15 cellular contexts compared by ENCODE assay signal in the genomic region with DNA sequence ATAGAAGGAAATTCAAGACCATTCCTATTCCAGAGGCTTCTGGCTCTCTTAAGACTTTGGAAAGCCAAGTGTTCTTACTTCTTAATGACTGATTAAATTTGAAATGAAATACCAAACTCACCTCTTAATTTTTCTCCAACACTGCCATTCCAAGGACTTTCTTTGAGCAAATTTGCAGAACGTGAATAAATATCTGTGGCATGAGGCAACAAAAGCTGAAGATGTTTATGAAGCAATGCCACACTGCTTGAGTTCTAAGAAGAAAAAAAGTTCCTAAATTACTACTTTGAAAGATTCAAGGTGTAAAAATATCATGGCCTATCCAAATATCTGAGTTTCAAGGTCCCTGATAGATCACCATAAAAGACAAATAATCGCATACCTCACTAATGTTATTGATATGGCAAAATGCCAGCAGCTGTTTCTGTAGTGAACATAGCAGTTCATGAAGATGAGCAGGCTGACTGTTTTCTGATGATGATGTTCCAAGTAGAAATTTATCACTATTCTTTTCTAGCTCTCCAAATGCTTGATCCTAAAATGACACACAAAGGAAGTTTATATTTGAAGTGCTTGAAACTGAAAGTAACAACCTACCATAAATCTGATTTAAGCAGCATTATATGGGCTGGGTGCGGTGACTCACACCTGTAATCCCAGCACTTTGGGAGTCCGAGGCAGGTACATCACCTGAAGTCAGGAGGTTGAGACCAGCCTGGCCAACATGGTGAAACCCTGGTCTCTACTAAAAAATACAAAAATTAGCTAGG.
DNase-seq lines count a peak whose midpoint lies in the region; ATAC-seq and TF ChIP-seq lines count a peak whose summit lies in the region.
"Had no signal": no experiment of that assay in that cellular context is flagged by ENCODE, and none has a peak within 500 bp of the region (broad histone marks: within the 10 kb centered on the region; RNA-seq: fewer than 3 reads in every experiment).

No MANE protein-coding gene starts in this region.

- H3K27me3 Mint-ChIP-seq in activated CD4-positive, alpha-beta T cell treated with anti-CD3 and anti-CD28 coated beads for 36 hours = no peaks in the 10 kb centered on the region
- no peaks in the 10 kb centered on the region for H3K27me3 Mint-ChIP-seq in activated CD4-positive, alpha-beta T cell treated with anti-CD3 and anti-CD28 coated beads, Interleukin-2, amount 10 ng/mL, durations not matched to agents 7 days and 5 days
- H3K27me3 Mint-ChIP-seq: activated CD8-positive, alpha-beta memory T cell treated with anti-CD3 and anti-CD28 coated beads, Interleukin-2, amount 10 ng/mL, durations not matched to agents 7 days and 5 days had no signal

- H3K9me3 Mint-ChIP-seq in activated CD4-positive, alpha-beta T cell treated with anti-CD3 and anti-CD28 coated beads for 36 hours (ENCODE audit: low read depth) = no peaks in the 10 kb centered on the region
- no peaks in the 10 kb centered on the region for H3K9me3 Mint-ChIP-seq in activated CD4-positive, alpha-beta T cell treated with anti-CD3 and anti-CD28 coated beads, Interleukin-2, amount 10 ng/mL, durations not matched to agents 7 days and 5 days

- peak; percentile 85 for ATAC-seq in activated CD4-positive, alpha-beta T cell treated with anti-CD3 and anti-CD28 coated beads for 36 hours
- ATAC-seq in HG02759 (IDR thresholded peaks at IDR 0.05; ENCODE audit: unreplicated experiment) = no peak
- ATAC-seq: activated CD8-positive, alpha-beta memory T cell treated with anti-CD3 and anti-CD28 coated beads, Interleukin-2, amount 10 ng/mL, durations not matched to agents 7 days and 5 days had no signal

- H3K4me3 ChIP-seq in choroid plexus epithelial cell (ENCODE audit: low read depth, low read length) = no peak overlapping the region
- H3K4me3 ChIP-seq: SJSA1 had no signal

- intact Hi-C loops in activated CD4-positive, alpha-beta T cell treated with anti-CD3 and anti-CD28 coated beads for 36 hours (cut with DNase I, micrococcal nuclease) = loop anchor here in 1 of 2 experiments (10.0 kb wide), 1 partner anchor 264 kb away; no protein-coding TSS in a partner anchor

- TF ChIP-seq CTCF in choroid plexus epithelial cell (conservative IDR thresholded peaks at IDR 0.05; ENCODE audit: low read depth, low read length) = no peak

- DNase-seq in activated CD4-positive, alpha-beta T cell treated with anti-CD3 and anti-CD28 coated beads for 36 hours = peak; percentile 60
- DNase-seq in activated CD4-positive, alpha-beta T cell treated with anti-CD3 and anti-CD28 coated beads for 1 hour = no peak
- DNase-seq in activated CD4-positive, alpha-beta T cell treated with anti-CD3 and anti-CD28 coated beads, Interleukin-2, amount 10 ng/mL, durations not matched to agents 7 days and 5 days = no peak
- DNase-seq in choroid plexus epithelial cell (ENCODE audit: low read depth) (peak; percentile 36), NCI-H1436 (lab: John Stamatoyannopoulos, UW) (no peak), NCI-H2227 (lab: John Stamatoyannopoulos, UW; ENCODE audit: unreplicated experiment) (no peak)
- peak; percentile 28 for DNase-seq in stimulated activated CD4-positive, alpha-beta T cell treated with anti-CD3 and anti-CD28 coated beads, Interleukin-4, amount 100 ng/mL, for 24 hours
- DNase-seq: activated CD8-positive, alpha-beta memory T cell treated with anti-CD3 and anti-CD28 coated beads, Interleukin-2, amount 10 ng/mL, durations not matched to agents 7 days and 5 days; aorta; head of caudate nucleus; islet precursor cell; NCI-H1105 treated with DMSO at 0.1 percent for 48 hours; NCI-H345 had no signal

- no peak overlapping the region for H3K4me3 Mint-ChIP-seq in activated CD4-positive, alpha-beta T cell treated with anti-CD3 and anti-CD28 coated beads for 36 hours
- H3K4me3 Mint-ChIP-seq in activated CD4-positive, alpha-beta T cell treated with anti-CD3 and anti-CD28 coated beads, Interleukin-2, amount 10 ng/mL, durations not matched to agents 7 days and 5 days = no peak overlapping the region
- H3K4me3 Mint-ChIP-seq: activated CD8-positive, alpha-beta memory T cell treated with anti-CD3 and anti-CD28 coated beads, Interleukin-2, amount 10 ng/mL, durations not matched to agents 7 days and 5 days had no signal

- H3K4me1 Mint-ChIP-seq in activated CD4-positive, alpha-beta T cell treated with anti-CD3 and anti-CD28 coated beads for 36 hours = peaks cover 20% of the 10 kb centered on the region
- H3K4me1 Mint-ChIP-seq in activated CD4-positive, alpha-beta T cell treated with anti-CD3 and anti-CD28 coated beads, Interleukin-2, amount 10 ng/mL, durations not matched to agents 7 days and 5 days = peaks cover 30% of the 10 kb centered on the region

- peaks cover 48% of the 10 kb centered on the region for H3K36me3 Mint-ChIP-seq in activated CD4-positive, alpha-beta T cell treated with anti-CD3 and anti-CD28 coated beads for 36 hours (ENCODE audit: low read depth)
- peaks cover 62% of the 10 kb centered on the region for H3K36me3 Mint-ChIP-seq in activated CD4-positive, alpha-beta T cell treated with anti-CD3 and anti-CD28 coated beads, Interleukin-2, amount 10 ng/mL, durations not matched to agents 7 days and 5 days (ENCODE audit: low read depth)

- POLR2A ChIA-PET in activated CD4-positive, alpha-beta T cell treated with anti-CD3 and anti-CD28 coated beads for 36 hours (lab: Charles Lee) = interaction anchor here (0.5 kb wide), 1 partner anchor 365 kb away, joined by 3 read pairs; a partner anchor contains a TSS
- POLR2A ChIA-PET in activated CD4-positive, alpha-beta T cell treated with anti-CD3 and anti-CD28 coated beads, Interleukin-2, amount 10 ng/mL, durations not matched to agents 7 days and 5 days (lab: Charles Lee) = no interaction called here

- CTCF ChIA-PET in activated CD4-positive, alpha-beta T cell treated with anti-CD3 and anti-CD28 coated beads for 36 hours (lab: Charles Lee) = interaction anchor here (0.6 to 1.6 kb wide), 8 partner anchors 11 to 360 kb away, joined by 3 to 8 read pairs (median 4); no protein-coding TSS in a partner anchor
- CTCF ChIA-PET in activated CD4-positive, alpha-beta T cell treated with anti-CD3 and anti-CD28 coated beads, Interleukin-2, amount 10 ng/mL, durations not matched to agents 7 days and 5 days (lab: Charles Lee) = interaction anchor here (0.8 kb wide), 1 partner anchor 18 kb away, joined by 3 read pairs; no protein-coding TSS in a partner anchor

- H3K27ac Mint-ChIP-seq in activated CD4-positive, alpha-beta T cell treated with anti-CD3 and anti-CD28 coated beads for 36 hours = peak overlapping the region; percentile 61
- peak overlapping the region; percentile 31 for H3K27ac Mint-ChIP-seq in activated CD4-positive, alpha-beta T cell treated with anti-CD3 and anti-CD28 coated beads, Interleukin-2, amount 10 ng/mL, durations not matched to agents 7 days and 5 days
- H3K27ac Mint-ChIP-seq: activated CD8-positive, alpha-beta memory T cell treated with anti-CD3 and anti-CD28 coated beads, Interleukin-2, amount 10 ng/mL, durations not matched to agents 7 days and 5 days had no signal

Comparison
In these comparisons a context has a peak if more than half of its experiments do, and no peak if none do; other contexts are left out.
1. DNase-seq: peak in activated CD4-positive, alpha-beta T cell treated with anti-CD3 and anti-CD28 coated beads for 36 hours (single experiment), choroid plexus epithelial cell (single experiment) and stimulated activated CD4-positive, alpha-beta T cell treated with anti-CD3 and anti-CD28 coated beads, Interleukin-4, amount 100 ng/mL, for 24 hours (single experiment); none in activated CD4-positive, alpha-beta T cell treated with anti-CD3 and anti-CD28 coated beads for 1 hour (single experiment), activated CD4-positive, alpha-beta T cell treated with anti-CD3 and anti-CD28 coated beads, Interleukin-2, amount 10 ng/mL, durations not matched to agents 7 days and 5 days (single experiment), NCI-H1436 (single experiment) and NCI-H2227 (single experiment).